8 cellular contexts compared by ENCODE assay signal in genomic region chr10:24449334-24449740, GRCh38.
DNase-seq lines count a peak whose midpoint lies in the region; ATAC-seq, FAIRE-seq and TF ChIP-seq lines count a peak whose summit lies in the region.

No MANE protein-coding gene starts in this region.

- H3K4me1 ChIP-seq in GM12878 (ENCODE audit: control insufficient read depth, insufficient read depth, low read length) (peaks cover 8% of the 10 kb centered on the region; the same call in 1 of the 2 replicates), psoas muscle (peaks cover 64% of the 10 kb centered on the region)
- peaks cover 7% of the 10 kb centered on the region for H3K4me1 ChIP-seq in CD8-positive, alpha-beta T cell (ENCODE audit: insufficient read depth, low read length)

- WGBS in GM12878 (ENCODE audit: insufficient coverage, insufficient replicate concordance, low lambda C conversion rate, missing lambda C conversion rate): 2% methylated on average over 5 of the region's 5 CpGs
- 9 to 10% (median 10%) methylated on average over 5 of the region's 5 CpGs for WGBS in psoas muscle, 3 donors

- no peak overlapping the region for H3K27ac ChIP-seq in GM12878 (ENCODE audit: control insufficient read depth, insufficient read depth)
- peak overlapping the region; percentile 91 for H3K27ac ChIP-seq in psoas muscle
- no peak overlapping the region for H3K27ac ChIP-seq in CD8-positive, alpha-beta T cell (ENCODE audit: low read depth, low read length)

- no peaks in the 10 kb centered on the region for H3K36me3 ChIP-seq in GM12878 (ENCODE audit: control insufficient read depth in 2 of 2, insufficient read depth in 2 of 2, low read length in 1 of 2)
- H3K36me3 ChIP-seq in psoas muscle (ENCODE audit: insufficient read depth in 1 of 2, low read depth in 1 of 2): no peaks in the 10 kb centered on the region
- H3K36me3 ChIP-seq in CD8-positive, alpha-beta T cell (ENCODE audit: insufficient read depth, low read length): no peaks in the 10 kb centered on the region

- H3K36me3 Mint-ChIP-seq in CD14-positive monocyte: no peaks in the 10 kb centered on the region
- no peaks in the 10 kb centered on the region for H3K36me3 Mint-ChIP-seq in CD8-positive, alpha-beta T cell

- CTCF ChIA-PET in GM12878 (lab: Yijun Ruan, JAX): interaction anchor here (0.8 to 1.4 kb wide), 3 partner anchors 10 to 66 kb away, joined by 3 to 5 read pairs (median 3); no protein-coding TSS in a partner anchor
- CTCF ChIA-PET in CD8-positive, alpha-beta T cell (lab: Charles Lee): interaction anchor here (0.6 kb wide), 1 partner anchor 1037 kb away, joined by 4 read pairs; no protein-coding TSS in a partner anchor

- no peaks in the 10 kb centered on the region for H3K27me3 ChIP-seq in GM12878 (replicated peaks in 1 of 2; ENCODE audit: control insufficient read depth in 2 of 2, insufficient read depth in 2 of 2, low read length in 1 of 2)
- no peaks in the 10 kb centered on the region for H3K27me3 ChIP-seq in psoas muscle (ENCODE audit: insufficient read depth in 3 of 3, low read length in 2 of 3)
- H3K27me3 ChIP-seq in CD8-positive, alpha-beta T cell (ENCODE audit: insufficient read depth, low read length): no peaks in the 10 kb centered on the region

- no peak overlapping the region for H3K27ac Mint-ChIP-seq in CD14-positive monocyte
- no peak overlapping the region for H3K27ac Mint-ChIP-seq in CD8-positive, alpha-beta T cell

- no peaks in the 10 kb centered on the region for H4K20me1 ChIP-seq in GM12878 (ENCODE audit: control insufficient read depth, insufficient read depth)

- SMC1A ChIA-PET in GM12878 (lab: Charles Lee; ENCODE audit: uncharacterized antibody, unreplicated experiment): interaction anchor here (0.5 to 1.7 kb wide), 6 partner anchors 11 to 249 kb away, joined by 3 to 4 read pairs (median 3); no protein-coding TSS in a partner anchor

- H3K4me2 ChIP-seq in GM12878 (ENCODE audit: control insufficient read depth, insufficient read depth): no peak overlapping the region; the same call in 1 of the 2 replicates

- in situ Hi-C loops in GM12878 (cut with MboI): no loop called here

- H3K4me1 Mint-ChIP-seq in CD14-positive monocyte: no peaks in the 10 kb centered on the region
- H3K4me1 Mint-ChIP-seq in CD8-positive, alpha-beta T cell (ENCODE audit: low read depth): peaks cover 10% of the 10 kb centered on the region

- no TSS peak for BruUV-seq in GM12878 (replicated peaks; lab: Mats Ljungman, UMichigan)

- FAIRE-seq in GM12878 (lab: Jason Lieb, UNC): no peak

- peaks cover 0 to 2% (median 2%) of the 10 kb centered on the region in 3 donors for H3K27me3 Mint-ChIP-seq in CD14-positive monocyte (ENCODE audit: low read depth in 3 of 3)
- H3K27me3 Mint-ChIP-seq in CD8-positive, alpha-beta T cell (ENCODE audit: low read depth): peaks cover 13% of the 10 kb centered on the region

- H3K9me3 Mint-ChIP-seq in CD14-positive monocyte: peaks cover 0 to 4% (median 0%) of the 10 kb centered on the region in 7 donors
- H3K9me3 Mint-ChIP-seq in CD8-positive, alpha-beta T cell: no peaks in the 10 kb centered on the region

- RAD21 ChIA-PET in GM12878 (lab: Charles Lee; ENCODE audit: unreplicated experiment): interaction anchor here (0.8 kb wide), 1 partner anchor 44 kb away, joined by 3 read pairs; no protein-coding TSS in a partner anchor

- no peak for TF ChIP-seq CTCF in GM12878 (IDR thresholded peaks at IDR 0.05 in 2 of 3, conservative IDR thresholded peaks at IDR 0.05 in 1 of 3; ENCODE audit: control insufficient read depth in 2 of 3, extremely low read depth in 1 of 3, insufficient read depth in 1 of 3, low read depth in 3 of 3, low read length in 3 of 3)
- TF ChIP-seq CTCF in psoas muscle (IDR thresholded peaks at IDR 0.05): no peak
- no peak for TF ChIP-seq CTCF in CD14-positive monocyte (IDR thresholded peaks at IDR 0.05)
- no peak for TF ChIP-seq CTCF in CD8-positive, alpha-beta T cell (IDR thresholded peaks at IDR 0.05)

- TF ChIP-seq EP300 in GM12878 (IDR thresholded peaks at IDR 0.05; ENCODE audit: borderline replicate concordance in 1 of 2, control insufficient read depth in 1 of 2, low read depth in 2 of 2, low read length in 2 of 2): no peak

- H3K9me3 ChIP-seq in GM12878 (replicated peaks; ENCODE audit: control insufficient read depth, insufficient read depth, low read length) (no peaks in the 10 kb centered on the region; the same call in 2 of the 3 replicates), psoas muscle (no peaks in the 10 kb centered on the region)
- no peaks in the 10 kb centered on the region for H3K9me3 ChIP-seq in CD8-positive, alpha-beta T cell (ENCODE audit: low read length)

- H3K4me3 Mint-ChIP-seq in CD14-positive monocyte: no peak overlapping the region
- no peak overlapping the region for H3K4me3 Mint-ChIP-seq in CD8-positive, alpha-beta T cell

- H2AFZ ChIP-seq in GM12878 (ENCODE audit: control insufficient read depth, low read depth, low read length): no peak overlapping the region

- intact Hi-C loops in GM12878 (cut with micrococcal nuclease; ENCODE audit: unreplicated experiment): no loop called here
- intact Hi-C loops in psoas muscle (cut with DNase I): no loop called here
- intact Hi-C loops in CD14-positive monocyte (cut with micrococcal nuclease): no loop called here
- intact Hi-C loops in CD8-positive, alpha-beta T cell (cut with DNase I, micrococcal nuclease): no loop called here

- no peak for DNase-seq in GM12878 (ENCODE audit: low read depth, low spot score)
- DNase-seq in psoas muscle: no peak
- no peak for DNase-seq in CD14-positive monocyte (ENCODE audit: low spot score)
- no peak for DNase-seq in NCI-H345 treated with DMSO at 0.1 percent for 48 hours (lab: John Stamatoyannopoulos, UW; ENCODE audit: unreplicated experiment)
- DNase-seq in CD8-positive, alpha-beta T cell: no peak
- no peak for DNase-seq in ureter (ENCODE audit: low spot score)

- TF ChIP-seq POLR2A in GM12878 (IDR thresholded peaks at IDR 0.05; ENCODE audit: low read depth, low read length): no peak

- no peaks in the 10 kb centered on the region for H3K79me2 ChIP-seq in GM12878 (ENCODE audit: control insufficient read depth, insufficient read depth, low read length)

- H3K4me3 ChIP-seq in GM12878 (no peak overlapping the region), psoas muscle (peak overlapping the region; percentile 67)
- no peak overlapping the region for H3K4me3 ChIP-seq in CD8-positive, alpha-beta T cell (ENCODE audit: low read depth, low read length)

- TF ChIP-seq RAD21 in GM12878 (IDR thresholded peaks at IDR 0.05; ENCODE audit: insufficient read depth, low read depth, low read length): no peak

- POLR2A ChIA-PET in GM12878 (lab: Charles Lee): no interaction called here
- POLR2A ChIA-PET in CD8-positive, alpha-beta T cell (lab: Charles Lee): no interaction called here

- ATAC-seq in GM18909 (IDR thresholded peaks at IDR 0.05; ENCODE audit: poor library complexity, unreplicated experiment): peak; percentile 84
- ATAC-seq in HG02852 (IDR thresholded peaks at IDR 0.05; ENCODE audit: unreplicated experiment): peak; percentile 90
- peak; percentile 82 for ATAC-seq in GM12878
- peak; percentile 35 to 74 (median 56) for ATAC-seq in psoas muscle
- ATAC-seq in CD8-positive, alpha-beta T cell: no peak

- no peak overlapping the region for H3K9ac ChIP-seq in GM12878 (ENCODE audit: control insufficient read depth, insufficient read depth, low read length)

TF ChIP-seq in GM12878, 131 proteins besides CTCF, POLR2A, EP300 and RAD21 (continues in another document):
- TF ChIP-seq HSF1 (IDR thresholded peaks at IDR 0.05; ENCODE audit: low read depth, low read length) (no peak), POLR2AphosphoS2 (IDR thresholded peaks at IDR 0.05; ENCODE audit: low read depth, low read length) (no peak), POU2F2 (IDR thresholded peaks at IDR 0.05; ENCODE audit: borderline replicate concordance, low read depth, low read length) (0 out of 3 replicates have a peak, but pooled peaks have one; percentile 33), ZNF217 (IDR thresholded peaks at IDR 0.05) (0 out of 2 replicates have a peak, but pooled peaks have one; percentile 50), BHLHE40 (IDR thresholded peaks at IDR 0.05; ENCODE audit: borderline replicate concordance in 1 of 2, low read depth in 2 of 2, low read length in 1 of 2) (peak in 1 of 2 experiments; percentile 23; a peak in 1 of 4 replicates), NFIC (IDR thresholded peaks at IDR 0.05; ENCODE audit: low read depth, low read length) (peak; percentile 68), SKIL (IDR thresholded peaks at IDR 0.05; ENCODE audit: low read depth, poor library complexity, severe bottlenecking) (peak; percentile 58), IKZF1 (conservative IDR thresholded peaks at IDR 0.05) (no peak), EED (IDR thresholded peaks at IDR 0.05; ENCODE audit: low read depth) (no peak), RUNX3 (IDR thresholded peaks at IDR 0.05; ENCODE audit: low read length) (peak; percentile 86), FOXM1 (IDR thresholded peaks at IDR 0.05; ENCODE audit: low read depth, low read length) (peak; percentile 31; the same call in 1 of the 2 replicates), IKZF2 (IDR thresholded peaks at IDR 0.05) (peak in 1 of 2 experiments; percentile 22; a peak in 1 of 4 replicates)
